In genomic region chr19:8335343-8336071, GRCh38 we compare ENCODE assay signal across 8 cellular contexts. TPM values are rescaled to one million over a fixed set of nuclear protein-coding genes. Genes with fewer than 3 reads are reported as not detected.
DNase-seq lines count a peak whose midpoint lies in the region; ATAC-seq and TF ChIP-seq lines count a peak whose summit lies in the region.

No MANE protein-coding gene starts in this region.

- POLR2A ChIA-PET in RWPE1 (lab: Yijun Ruan, JAX; ENCODE audit: low non-redundant PET), result interaction anchor here (0.6 kb wide), 1 partner anchor 14 kb away, joined by 4 read pairs; the partner anchor contains the start of genes NDUFA7 and RPS28

- peak; percentile 47 for TF ChIP-seq CTCF in RWPE1 (conservative IDR thresholded peaks at IDR 0.05; ENCODE audit: low read depth)

- no peaks in the 10 kb centered on the region for H3K9me3 Mint-ChIP-seq in stimulated activated effector memory CD8-positive, alpha-beta T cell treated with anti-CD3 and anti-CD28 coated beads, Interleukin-12 subunit alpha, Interleukin-12 subunit beta, amount 100 ng/mL, for 72 hours

- peak; percentile 74 for DNase-seq in activated effector memory CD4-positive, alpha-beta T cell treated with anti-CD3 and anti-CD28 coated beads, Interleukin-2, amount 50 U/mL, for 16 hours
- DNase-seq in activated effector memory CD4-positive, alpha-beta T cell treated with Interleukin-2 at 50 U/mL for 16 hours, result no peak
- DNase-seq in RWPE1 (ENCODE audit: low spot score) (no peak), SIG-M5 (lab: John Stamatoyannopoulos, UW) (no peak), HCEC 1CT (no peak), mucosa of gallbladder (ENCODE audit: low spot score) (no peak)
- DNase-seq in stimulated activated effector memory CD8-positive, alpha-beta T cell treated with anti-CD3 and anti-CD28 coated beads, Interleukin-12 subunit alpha, Interleukin-12 subunit beta, amount 100 ng/mL, for 72 hours (ENCODE audit: low spot score in 2 of 2), result peak in 1 of 2 donors; percentile 65

- peak; percentile 45 for ATAC-seq in esophagus mucosa
- peak; percentile 77 for ATAC-seq in stimulated activated effector memory CD8-positive, alpha-beta T cell treated with anti-CD3 and anti-CD28 coated beads, Interleukin-12 subunit alpha, Interleukin-12 subunit beta, amount 100 ng/mL, for 72 hours

- H3K27ac ChIP-seq in RWPE1, result peak overlapping the region; percentile 61

- H3K27ac Mint-ChIP-seq in stimulated activated effector memory CD8-positive, alpha-beta T cell treated with anti-CD3 and anti-CD28 coated beads, Interleukin-12 subunit alpha, Interleukin-12 subunit beta, amount 100 ng/mL, for 72 hours, result no peak overlapping the region

- peaks cover 4% of the 10 kb centered on the region for H3K4me1 Mint-ChIP-seq in stimulated activated effector memory CD8-positive, alpha-beta T cell treated with anti-CD3 and anti-CD28 coated beads, Interleukin-12 subunit alpha, Interleukin-12 subunit beta, amount 100 ng/mL, for 72 hours

- peak overlapping the region; percentile 52 for H3K4me3 Mint-ChIP-seq in stimulated activated effector memory CD8-positive, alpha-beta T cell treated with anti-CD3 and anti-CD28 coated beads, Interleukin-12 subunit alpha, Interleukin-12 subunit beta, amount 100 ng/mL, for 72 hours

- no peaks in the 10 kb centered on the region for H3K36me3 Mint-ChIP-seq in stimulated activated effector memory CD8-positive, alpha-beta T cell treated with anti-CD3 and anti-CD28 coated beads, Interleukin-12 subunit alpha, Interleukin-12 subunit beta, amount 100 ng/mL, for 72 hours

- CTCF ChIA-PET in RWPE1 (lab: Yijun Ruan, JAX), result interaction anchor here (0.6 to 1.2 kb wide), 3 partner anchors 12 to 246 kb away, joined by 3 to 4 read pairs (median 4); no protein-coding TSS in a partner anchor

RNA-seq across cellular contexts. Expression of gene KANK3, which starts 7.6 kb away (rescaled TPM):
- total RNA-seq in esophagus mucosa (1.6 TPM), mucosa of gallbladder (7.7 TPM)

RNA-seq across cellular contexts. Expression of gene RPS28, which starts 14.2 kb away (rescaled TPM):
- total RNA-seq in esophagus mucosa (1,802 TPM), mucosa of gallbladder (1,184 TPM)

RNA-seq across cellular contexts. Expression of gene NDUFA7, which starts 14.3 kb away (rescaled TPM):
- 52.2 TPM for total RNA-seq in esophagus mucosa
- 45.2 TPM for total RNA-seq in mucosa of gallbladder

RNA-seq across cellular contexts. Expression of gene CD320, which starts 27.3 kb away (rescaled TPM):
- total RNA-seq in esophagus mucosa (12.0 TPM), mucosa of gallbladder (52.2 TPM)

RNA-seq across cellular contexts. Expression of gene ANGPTL4, which starts 28.4 kb away (rescaled TPM):
- 55.4 TPM for total RNA-seq in esophagus mucosa
- total RNA-seq in mucosa of gallbladder, result 5.3 TPM
